ENCODE assay signal across 8 cellular contexts in the genomic region with DNA sequence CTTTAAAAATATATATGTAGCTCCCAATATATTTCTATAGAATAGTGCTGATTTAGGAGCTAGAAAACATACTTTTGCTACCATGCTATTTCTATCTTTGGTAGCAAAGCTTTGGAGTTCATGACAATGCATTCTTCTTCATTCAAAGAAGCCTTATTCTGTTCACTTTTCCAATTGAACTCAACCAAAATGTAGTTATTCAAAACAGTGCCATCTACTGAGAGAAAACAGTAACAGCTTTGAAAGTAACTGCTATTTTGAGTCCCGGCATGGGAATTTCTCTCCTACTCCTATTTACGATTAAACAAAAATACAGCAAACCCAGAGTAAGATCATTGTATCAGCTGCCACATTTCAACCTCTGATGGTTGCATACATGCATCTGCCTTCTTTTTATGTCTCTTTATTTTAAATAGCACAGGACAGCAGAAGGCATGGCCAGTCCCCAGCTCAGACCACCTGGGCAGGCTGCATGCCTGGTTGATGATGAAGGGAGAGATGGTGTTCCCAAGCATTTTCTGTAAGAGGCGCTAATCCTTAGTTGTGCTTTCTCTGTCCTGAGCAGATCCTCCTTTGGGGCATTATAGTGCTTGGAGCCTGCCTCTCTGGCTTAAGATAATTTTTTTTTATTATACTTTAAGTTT.
DNase-seq lines count a peak whose midpoint lies in the region; ATAC-seq and TF ChIP-seq lines count a peak whose summit lies in the region.

No MANE protein-coding gene starts in this region.

- no peak overlapping the region for H3K4me2 ChIP-seq in hepatocyte

- H3K9me3 ChIP-seq in AG04450 (ENCODE audit: control insufficient read depth, insufficient read depth, low read length) (no peaks in the 10 kb centered on the region), RWPE2 (ENCODE audit: severe bottlenecking) (no peaks in the 10 kb centered on the region), hepatocyte (ENCODE audit: low read depth) (no peaks in the 10 kb centered on the region), tibial nerve (no peaks in the 10 kb centered on the region)
- no peaks in the 10 kb centered on the region for H3K9me3 ChIP-seq in CD8-positive, alpha-beta memory T cell (ENCODE audit: low read length)

- no peak overlapping the region for H3K4me3 Mint-ChIP-seq in natural killer cell treated with Interleukin-12 subunit alpha and Interleukin-12 subunit beta and Interleukin-15 and Interleukin-18, amount 100 ng/mL, for 72 hours
- no peak overlapping the region for H3K4me3 Mint-ChIP-seq in CD8-positive, alpha-beta memory T cell

- POLR2A ChIA-PET in AG04450 (lab: Yijun Ruan, JAX): no interaction called here
- POLR2A ChIA-PET in CD8-positive, alpha-beta memory T cell (lab: Charles Lee): no interaction called here

- CTCF ChIA-PET in AG04450 (lab: Charles Lee): interaction anchor here (0.8 to 1.9 kb wide), 7 partner anchors 9 to 1533 kb away, joined by 3 to 19 read pairs (median 4); no protein-coding TSS in a partner anchor
- CTCF ChIA-PET in CD8-positive, alpha-beta memory T cell (lab: Charles Lee): no interaction called here

- ATAC-seq in RWPE2 (ENCODE audit: low read depth) (no peak), HG02885 (IDR thresholded peaks at IDR 0.05; ENCODE audit: poor library complexity, unreplicated experiment) (no peak)
- ATAC-seq in natural killer cell treated with Interleukin-12 subunit alpha and Interleukin-12 subunit beta and Interleukin-15 and Interleukin-18, amount 100 ng/mL, for 72 hours: no peak

- WGBS in hepatocyte (ENCODE audit: low lambda C conversion rate, missing lambda C conversion rate): 62% methylated on average over 3 of the region's 3 CpGs
- WGBS in tibial nerve, 2 donors: 25 to 34% methylated on average over 3 of the region's 3 CpGs

- no peak overlapping the region for H3K4me3 ChIP-seq in AG04450 (ENCODE audit: low read depth, low read length)
- H3K4me3 ChIP-seq in RWPE2 (ENCODE audit: severe bottlenecking): no peak overlapping the region
- H3K4me3 ChIP-seq in hepatocyte: no peak overlapping the region
- no peak overlapping the region for H3K4me3 ChIP-seq in CD8-positive, alpha-beta memory T cell (ENCODE audit: low read length)
- H3K4me3 ChIP-seq in tibial nerve: no peak overlapping the region

- H2AFZ ChIP-seq in hepatocyte: no peak overlapping the region

- no peaks in the 10 kb centered on the region for H3K36me3 Mint-ChIP-seq in natural killer cell treated with Interleukin-12 subunit alpha and Interleukin-12 subunit beta and Interleukin-15 and Interleukin-18, amount 100 ng/mL, for 72 hours
- H3K36me3 Mint-ChIP-seq in CD8-positive, alpha-beta memory T cell: no peaks in the 10 kb centered on the region

- H3K4me1 ChIP-seq in RWPE2 (ENCODE audit: insufficient read depth, poor library complexity, severe bottlenecking) (no peaks in the 10 kb centered on the region), hepatocyte (ENCODE audit: insufficient read depth) (no peaks in the 10 kb centered on the region), tibial nerve (no peaks in the 10 kb centered on the region)
- no peaks in the 10 kb centered on the region for H3K4me1 ChIP-seq in CD8-positive, alpha-beta memory T cell (ENCODE audit: insufficient read depth, low read length)

- TF ChIP-seq CTCF in AG04450 (IDR thresholded peaks at IDR 0.05; ENCODE audit: low read depth, low read length): peak; percentile 57
- peak; percentile 32 for TF ChIP-seq CTCF in GM13977 (IDR thresholded peaks at IDR 0.05; ENCODE audit: extremely low read depth, insufficient read depth, missing control alignments)
- TF ChIP-seq CTCF in RWPE2 (IDR thresholded peaks at IDR 0.05; ENCODE audit: poor library complexity, severe bottlenecking): peak; percentile 71
- peak; percentile 55 for TF ChIP-seq CTCF in hepatocyte (IDR thresholded peaks at IDR 0.05; ENCODE audit: poor library complexity)
- peak in 2 of 5 experiments; percentile 27 to 39 for TF ChIP-seq CTCF in tibial nerve (IDR thresholded peaks at IDR 0.05)

- H3K79me2 ChIP-seq in hepatocyte: no peaks in the 10 kb centered on the region

- TF ChIP-seq POLR2A in tibial nerve (IDR thresholded peaks at IDR 0.05): no peak

- no peaks in the 10 kb centered on the region for H3K27me3 ChIP-seq in AG04450 (ENCODE audit: control insufficient read depth, insufficient read depth, low read length)
- H3K27me3 ChIP-seq in RWPE2 (ENCODE audit: insufficient read depth, poor library complexity, severe bottlenecking): peaks cover 8% of the 10 kb centered on the region
- no peaks in the 10 kb centered on the region for H3K27me3 ChIP-seq in hepatocyte
- no peaks in the 10 kb centered on the region for H3K27me3 ChIP-seq in CD8-positive, alpha-beta memory T cell (ENCODE audit: insufficient read depth, low read length, poor library complexity, severe bottlenecking)
- no peaks in the 10 kb centered on the region for H3K27me3 ChIP-seq in tibial nerve

- no peak overlapping the region for H3K27ac ChIP-seq in AG04450 (ENCODE audit: low read depth, low read length)
- H3K27ac ChIP-seq in RWPE2 (ENCODE audit: poor library complexity, severe bottlenecking): no peak overlapping the region
- no peak overlapping the region for H3K27ac ChIP-seq in hepatocyte
- H3K27ac ChIP-seq in CD8-positive, alpha-beta memory T cell (ENCODE audit: low read depth, low read length): no peak overlapping the region
- H3K27ac ChIP-seq in tibial nerve: no peak overlapping the region

- no peak for TF ChIP-seq EP300 in tibial nerve (IDR thresholded peaks at IDR 0.05)

- H3K9me3 Mint-ChIP-seq in natural killer cell treated with Interleukin-12 subunit alpha and Interleukin-12 subunit beta and Interleukin-15 and Interleukin-18, amount 100 ng/mL, for 72 hours: no peaks in the 10 kb centered on the region
- no peaks in the 10 kb centered on the region for H3K9me3 Mint-ChIP-seq in CD8-positive, alpha-beta memory T cell

- H3K27me3 Mint-ChIP-seq in natural killer cell treated with Interleukin-12 subunit alpha and Interleukin-12 subunit beta and Interleukin-15 and Interleukin-18, amount 100 ng/mL, for 72 hours: peaks cover 6 to 7% of the 10 kb centered on the region in 2 donors
- H3K27me3 Mint-ChIP-seq in CD8-positive, alpha-beta memory T cell: peaks cover 2 to 3% of the 10 kb centered on the region in 2 donors

- in situ Hi-C loops in GM13977 (cut with MboI; ENCODE audit: low pct_unique_long_range_greater_than_20kb, low sequenced_read_pairs, unreplicated experiment): no loop called here

- H3K9me2 ChIP-seq in hepatocyte (replicated peaks; ENCODE audit: insufficient read depth): no peaks in the 10 kb centered on the region

- no peaks in the 10 kb centered on the region for H3K36me3 ChIP-seq in RWPE2 (ENCODE audit: low read depth)
- no peaks in the 10 kb centered on the region for H3K36me3 ChIP-seq in hepatocyte (replicated peaks; ENCODE audit: insufficient read depth, low read depth)
- H3K36me3 ChIP-seq in CD8-positive, alpha-beta memory T cell (ENCODE audit: insufficient read depth, low read length): no peaks in the 10 kb centered on the region
- no peaks in the 10 kb centered on the region for H3K36me3 ChIP-seq in tibial nerve

- H3K27ac Mint-ChIP-seq in natural killer cell treated with Interleukin-12 subunit alpha and Interleukin-12 subunit beta and Interleukin-15 and Interleukin-18, amount 100 ng/mL, for 72 hours: no peak overlapping the region
- H3K27ac Mint-ChIP-seq in CD8-positive, alpha-beta memory T cell: peak overlapping the region in 1 of 8 donors; percentile 48

- no peaks in the 10 kb centered on the region for H3K4me1 Mint-ChIP-seq in natural killer cell treated with Interleukin-12 subunit alpha and Interleukin-12 subunit beta and Interleukin-15 and Interleukin-18, amount 100 ng/mL, for 72 hours (ENCODE audit: low read depth in 2 of 2)
- H3K4me1 Mint-ChIP-seq in CD8-positive, alpha-beta memory T cell: no peaks in the 10 kb centered on the region

- no peaks in the 10 kb centered on the region for H4K20me1 ChIP-seq in hepatocyte (ENCODE audit: insufficient read depth, poor library complexity, severe bottlenecking)

- DNase-seq in AG04450 (ENCODE audit: low read depth, low spot score) (no peak), GM13977 (ENCODE audit: low spot score) (no peak), RWPE2 (ENCODE audit: low spot score) (no peak), hepatocyte (ENCODE audit: low spot score) (peak; percentile 13), tibial nerve (ENCODE audit: low spot score in 2 of 2) (no peak)
- DNase-seq in natural killer cell treated with Interleukin-12 subunit alpha and Interleukin-12 subunit beta and Interleukin-15 and Interleukin-18, amount 100 ng/mL, for 72 hours (ENCODE audit: low spot score): no peak
- DNase-seq in CD8-positive, alpha-beta memory T cell: no peak
